Comparison of ENCODE assay signal across 8 cellular contexts in genomic region chr10:108413954-108414353, GRCh38.
"Had no signal": no experiment of that assay in that cellular context is flagged by ENCODE, and none has a peak within 500 bp of the region (broad histone marks: within the 10 kb centered on the region; RNA-seq: fewer than 3 reads in every experiment).

No MANE protein-coding gene starts in this region.

- FAIRE-seq: G401.6, GM12878, GM12891, GM12892, GM18507, GM19239 had no signal

- DNase-seq: GDM1, GF-D8 had no signal

- ATAC-seq: GM12878 had no signal

- H3K4me3 ChIP-seq: GM12878 had no signal
